19 cellular contexts compared by ENCODE assay signal in the genomic region with DNA sequence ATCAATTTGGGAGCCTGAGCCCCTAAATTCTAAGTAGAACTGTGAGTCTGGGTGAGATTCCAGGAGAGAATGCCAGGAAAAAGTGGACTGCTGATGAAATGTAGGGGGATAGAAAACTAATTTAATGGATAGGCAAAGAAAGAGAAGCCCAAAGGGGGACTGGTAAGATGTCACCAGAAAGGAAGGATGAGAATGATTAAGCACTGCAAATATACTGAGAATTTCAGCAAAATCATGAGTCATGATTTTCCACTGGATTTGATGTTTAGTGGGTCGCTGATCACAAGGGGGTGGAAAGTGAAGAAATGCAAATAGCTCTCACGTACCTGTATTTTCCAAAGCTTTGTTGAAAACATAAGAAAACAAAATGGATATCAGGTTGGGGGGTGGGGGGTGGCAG.
DNase-seq lines count a peak whose midpoint lies in the region; ATAC-seq and TF ChIP-seq lines count a peak whose summit lies in the region.
"Had no signal": no experiment of that assay in that cellular context is flagged by ENCODE, and none has a peak within 500 bp of the region (broad histone marks: within the 10 kb centered on the region; RNA-seq: fewer than 3 reads in every experiment).

No MANE protein-coding gene starts in this region.

- H3K4me1 Mint-ChIP-seq in effector memory CD8-positive, alpha-beta T cell (ENCODE audit: low read depth in 2 of 2): no peaks in the 10 kb centered on the region

- no peak overlapping the region for H3K4me3 ChIP-seq in effector memory CD4-positive, alpha-beta T cell (ENCODE audit: insufficient read depth, low read depth, low read length, poor library complexity, severe bottlenecking)
- H3K4me3 ChIP-seq: BLaER1 treated with 17β-estradiol and CSF1 and Interleukin-3, amounts not matched to agents 10 nM and 100 nM; hepatocyte; uterus had no signal

- H3K36me3 ChIP-seq in effector memory CD4-positive, alpha-beta T cell (ENCODE audit: control insufficient read depth, insufficient read depth, low read length): no peaks in the 10 kb centered on the region
- H3K36me3 ChIP-seq: uterus had no signal

- no peak overlapping the region for H3K27ac ChIP-seq in effector memory CD4-positive, alpha-beta T cell (ENCODE audit: insufficient read depth, low read length, poor library complexity, severe bottlenecking)
- H3K27ac ChIP-seq: BLaER1 treated with 17β-estradiol and CSF1 and Interleukin-3, amounts not matched to agents 10 nM and 100 nM; epithelial cell of prostate; hepatocyte; uterus had no signal

- no peaks in the 10 kb centered on the region for H3K27me3 Mint-ChIP-seq in effector memory CD8-positive, alpha-beta T cell

- peaks cover 3% of the 10 kb centered on the region for H3K36me3 Mint-ChIP-seq in effector memory CD8-positive, alpha-beta T cell (ENCODE audit: insufficient read depth)

- H3K4me3 Mint-ChIP-seq in effector memory CD8-positive, alpha-beta T cell: no peak overlapping the region

- peak; percentile 63 for ATAC-seq in SK-N-SH treated with all-trans-retinoic acid at 6 μM for 48 hours
- ATAC-seq in effector memory CD8-positive, alpha-beta T cell (replicated peaks): no peak
- ATAC-seq: left colon had no signal

- H3K9me3 Mint-ChIP-seq in effector memory CD8-positive, alpha-beta T cell: no peaks in the 10 kb centered on the region

- no peak overlapping the region for H3K27ac Mint-ChIP-seq in effector memory CD8-positive, alpha-beta T cell

- DNase-seq in ACHN (peak; percentile 14), GM03348 (ENCODE audit: low spot score) (peak; percentile 50), fibroblast of peridontal ligament (ENCODE audit: extremely low read depth) (peak; percentile 59), NCI-H187 treated with DMSO at 0.1 percent for 48 hours (lab: John Stamatoyannopoulos, UW) (no peak), NCI-H524 (lab: John Stamatoyannopoulos, UW) (no peak)
- no peak for DNase-seq in effector memory CD4-positive, alpha-beta T cell
- DNase-seq in effector memory CD8-positive, alpha-beta T cell: no peak
- DNase-seq: activated CD4-positive, CD25-positive, alpha-beta regulatory T cell; activated CD8-positive, alpha-beta memory T cell treated with anti-CD3 and anti-CD28 coated beads, Interleukin-2, amount 50 U/mL, for 4 hours; DMS153; left colon; NCI-H1930; NCI-H526; stimulated activated naive CD4-positive, alpha-beta T cell; uterus had no signal

- no peaks in the 10 kb centered on the region for H3K27me3 ChIP-seq in effector memory CD4-positive, alpha-beta T cell (replicated peaks; ENCODE audit: control insufficient read depth, insufficient read depth, low read length, poor library complexity, severe bottlenecking)
- H3K27me3 ChIP-seq: BLaER1 treated with 17β-estradiol and CSF1 and Interleukin-3, amounts not matched to agents 10 nM and 100 nM; hepatocyte; uterus had no signal

- in situ Hi-C loops in ACHN (cut with HindIII; ENCODE audit: low pct_ligation_motif_present, low pct_unique_long_range_greater_than_20kb, low sequenced_read_pairs): no loop called here

- H3K9me3 ChIP-seq in effector memory CD4-positive, alpha-beta T cell (ENCODE audit: control insufficient read depth, low read length): no peaks in the 10 kb centered on the region
- H3K9me3 ChIP-seq: uterus had no signal

- H3K4me1 ChIP-seq in effector memory CD4-positive, alpha-beta T cell (ENCODE audit: control insufficient read depth, insufficient read depth, low read length, poor library complexity, severe bottlenecking): no peaks in the 10 kb centered on the region
- H3K4me1 ChIP-seq: uterus had no signal

TF ChIP-seq in SK-N-SH treated with all-trans-retinoic acid at 6 μM for 48 hours, 23 proteins besides CTCF, POLR2A, EP300 and RAD21:
- TF ChIP-seq ISL1 (CRISPR knock-in tag; IDR thresholded peaks at IDR 0.05): no peak
- no peak for TF ChIP-seq ESRRG (CRISPR knock-in tag; IDR thresholded peaks at IDR 0.05)
- no peak for TF ChIP-seq TCF4 (CRISPR knock-in tag; IDR thresholded peaks at IDR 0.05; ENCODE audit: borderline replicate concordance)
- no peak for TF ChIP-seq BACH2 (CRISPR knock-in tag; IDR thresholded peaks at IDR 0.05; ENCODE audit: borderline replicate concordance)
- no peak for TF ChIP-seq ZFP3 (CRISPR knock-in tag; IDR thresholded peaks at IDR 0.05)
- TF ChIP-seq, protein P1, sequence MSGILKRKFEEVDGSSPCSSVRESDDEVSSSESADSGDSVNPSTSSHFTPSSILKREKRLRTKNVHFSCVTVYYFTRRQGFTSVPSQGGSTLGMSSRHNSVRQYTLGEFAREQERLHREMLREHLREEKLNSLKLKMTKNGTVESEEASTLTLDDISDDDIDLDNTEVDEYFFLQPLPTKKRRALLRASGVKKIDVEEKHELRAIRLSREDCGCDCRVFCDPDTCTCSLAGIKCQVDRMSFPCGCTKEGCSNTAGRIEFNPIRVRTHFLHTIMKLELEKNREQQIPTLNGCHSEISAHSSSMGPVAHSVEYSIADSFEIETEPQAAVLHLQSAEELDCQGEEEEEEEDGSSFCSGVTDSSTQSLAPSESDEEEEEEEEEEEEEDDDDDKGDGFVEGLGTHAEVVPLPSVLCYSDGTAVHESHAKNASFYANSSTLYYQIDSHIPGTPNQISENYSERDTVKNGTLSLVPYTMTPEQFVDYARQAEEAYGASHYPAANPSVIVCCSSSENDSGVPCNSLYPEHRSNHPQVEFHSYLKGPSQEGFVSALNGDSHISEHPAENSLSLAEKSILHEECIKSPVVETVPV (CRISPR knock-in tag; IDR thresholded peaks at IDR 0.05): no peak
- TF ChIP-seq ZFP30 (CRISPR knock-in tag; IDR thresholded peaks at IDR 0.05): no peak
- no peak for TF ChIP-seq ARNTL (CRISPR knock-in tag; IDR thresholded peaks at IDR 0.05; ENCODE audit: borderline replicate concordance, low read depth)
- no peak for TF ChIP-seq OSR1 (CRISPR knock-in tag; IDR thresholded peaks at IDR 0.05)
- TF ChIP-seq, protein P2, sequence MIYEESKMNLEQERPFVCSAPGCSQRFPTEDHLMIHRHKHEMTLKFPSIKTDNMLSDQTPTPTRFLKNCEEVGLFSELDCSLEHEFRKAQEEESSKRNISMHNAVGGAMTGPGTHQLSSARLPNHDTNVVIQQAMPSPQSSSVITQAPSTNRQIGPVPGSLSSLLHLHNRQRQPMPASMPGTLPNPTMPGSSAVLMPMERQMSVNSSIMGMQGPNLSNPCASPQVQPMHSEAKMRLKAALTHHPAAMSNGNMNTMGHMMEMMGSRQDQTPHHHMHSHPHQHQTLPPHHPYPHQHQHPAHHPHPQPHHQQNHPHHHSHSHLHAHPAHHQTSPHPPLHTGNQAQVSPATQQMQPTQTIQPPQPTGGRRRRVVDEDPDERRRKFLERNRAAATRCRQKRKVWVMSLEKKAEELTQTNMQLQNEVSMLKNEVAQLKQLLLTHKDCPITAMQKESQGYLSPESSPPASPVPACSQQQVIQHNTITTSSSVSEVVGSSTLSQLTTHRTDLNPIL (CRISPR knock-in tag; IDR thresholded peaks at IDR 0.05; ENCODE audit: low read depth): no peak
- no peak for TF ChIP-seq ZNF8 (CRISPR knock-in tag; IDR thresholded peaks at IDR 0.05)
- no peak for TF ChIP-seq CSDC2 (CRISPR knock-in tag; IDR thresholded peaks at IDR 0.05)
- TF ChIP-seq ZNF565 (CRISPR knock-in tag; conservative IDR thresholded peaks at IDR 0.05; ENCODE audit: low read depth): no peak

Comparison
In these comparisons a context has a peak if more than half of its experiments do, and no peak if none do; other contexts are left out.
1. DNase-seq: peak in ACHN (single experiment), GM03348 (single experiment) and fibroblast of peridontal ligament (single experiment); none in NCI-H187 treated with DMSO at 0.1 percent for 48 hours (single experiment), effector memory CD4-positive, alpha-beta T cell (0 of 3), effector memory CD8-positive, alpha-beta T cell (0 of 3) and NCI-H524 (0 of 2).